ENCODE assay signal across 1 cellular context in genomic region chr17:37608369-37609169, GRCh38.
A peak's percentile ranks its signal among the peaks of the same experiment; 100 is the strongest.
TF ChIP-seq lines count a peak whose summit lies in the region.

No MANE protein-coding gene starts in this region.

TF ChIP-seq in GM12878, 131 proteins besides CTCF, POLR2A, EP300 and RAD21:
- TF ChIP-seq NFIC (IDR thresholded peaks at IDR 0.05; ENCODE audit: low read depth, low read length) (no peak), MXI1 (IDR thresholded peaks at IDR 0.05; ENCODE audit: low read depth, low read length) (peak; percentile 54; the same call in 1 of the 2 replicates), ZBTB11 (CRISPR knock-in tag; IDR thresholded peaks at IDR 0.05) (peak; percentile 22; the same call in 1 of the 2 replicates), KDM1A (IDR thresholded peaks at IDR 0.05; ENCODE audit: borderline replicate concordance) (no peak), SPI1 (IDR thresholded peaks at IDR 0.05; ENCODE audit: borderline replicate concordance, insufficient read depth, low read depth, low read length) (peak; percentile 43; the same call in 1 of the 2 replicates)
